Comparison of ENCODE assay signal across 1 cellular context in the genomic region with DNA sequence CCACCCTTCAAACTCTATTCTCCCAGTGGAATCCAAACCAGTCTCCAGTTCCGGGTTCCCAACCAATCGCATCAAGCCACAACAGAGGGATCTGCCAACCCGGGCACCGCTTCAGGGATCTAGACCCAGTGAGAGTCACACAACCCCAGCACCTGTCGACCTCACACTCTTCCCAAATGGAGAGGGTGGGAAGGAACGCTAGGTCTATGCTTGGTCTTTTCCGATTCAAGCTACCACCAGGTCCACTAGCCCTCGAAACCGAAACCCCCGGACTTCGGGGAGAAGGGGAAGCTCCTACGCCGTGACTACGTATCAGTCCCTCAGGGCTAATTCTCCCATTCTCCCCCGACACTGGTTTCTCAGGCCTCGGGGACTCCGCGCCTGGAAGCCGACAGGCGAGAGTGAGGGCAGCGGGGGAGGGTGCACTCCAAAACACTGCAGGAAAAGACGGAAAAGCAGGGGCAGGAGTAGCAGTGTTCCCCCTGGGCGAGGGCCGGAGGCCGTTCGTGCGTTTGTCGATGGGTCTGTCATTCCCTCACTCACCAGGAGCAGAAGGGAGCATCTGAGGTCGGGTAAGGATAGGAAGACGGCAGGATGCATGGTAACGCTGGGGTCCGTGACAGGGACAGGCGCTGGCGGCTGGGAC.
TF ChIP-seq lines count a peak whose summit lies in the region.

No MANE protein-coding gene starts in this region.

TF ChIP-seq in HepG2, 621 proteins besides CTCF, POLR2A, EP300 and RAD21 (continued from another document and continues in another):
- TF ChIP-seq ZFP62 (CRISPR knock-in tag; IDR thresholded peaks at IDR 0.05) = no peak
- no peak for TF ChIP-seq PHF21A (CRISPR knock-in tag; IDR thresholded peaks at IDR 0.05)
- TF ChIP-seq PPARG (CRISPR knock-in tag; conservative IDR thresholded peaks at IDR 0.05) = no peak
- TF ChIP-seq HMGA1 (CRISPR knock-in tag; conservative IDR thresholded peaks at IDR 0.05) = no peak
- no peak for TF ChIP-seq ZNF562 (CRISPR knock-in tag; IDR thresholded peaks at IDR 0.05; ENCODE audit: borderline replicate concordance)
- no peak for TF ChIP-seq MEF2D (CRISPR knock-in tag; IDR thresholded peaks at IDR 0.05)
- TF ChIP-seq NKX3-1 (CRISPR knock-in tag; IDR thresholded peaks at IDR 0.05) = no peak
- TF ChIP-seq NFKBIZ (CRISPR knock-in tag; IDR thresholded peaks at IDR 0.05) = no peak
- TF ChIP-seq ZNF431 (CRISPR knock-in tag; IDR thresholded peaks at IDR 0.05; ENCODE audit: borderline replicate concordance, low read depth) = no peak
- TF ChIP-seq, protein P1, sequence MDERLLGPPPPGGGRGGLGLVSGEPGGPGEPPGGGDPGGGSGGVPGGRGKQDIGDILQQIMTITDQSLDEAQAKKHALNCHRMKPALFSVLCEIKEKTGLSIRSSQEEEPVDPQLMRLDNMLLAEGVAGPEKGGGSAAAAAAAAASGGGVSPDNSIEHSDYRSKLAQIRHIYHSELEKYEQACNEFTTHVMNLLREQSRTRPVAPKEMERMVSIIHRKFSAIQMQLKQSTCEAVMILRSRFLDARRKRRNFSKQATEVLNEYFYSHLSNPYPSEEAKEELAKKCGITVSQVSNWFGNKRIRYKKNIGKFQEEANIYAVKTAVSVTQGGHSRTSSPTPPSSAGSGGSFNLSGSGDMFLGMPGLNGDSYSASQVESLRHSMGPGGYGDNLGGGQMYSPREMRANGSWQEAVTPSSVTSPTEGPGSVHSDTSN (CRISPR knock-in tag; IDR thresholded peaks at IDR 0.05) = no peak
- TF ChIP-seq TBP (CRISPR knock-in tag; IDR thresholded peaks at IDR 0.05) = no peak
- TF ChIP-seq RFX5 (IDR thresholded peaks at IDR 0.05; ENCODE audit: low read depth, low read length) = no peak
- TF ChIP-seq SAP130 (CRISPR knock-in tag; IDR thresholded peaks at IDR 0.05; ENCODE audit: low read depth) = peak; percentile 75
- no peak for TF ChIP-seq SRSF9 (IDR thresholded peaks at IDR 0.05; ENCODE audit: borderline replicate concordance, insufficient read depth, low read depth, low read length, poor library complexity, severe bottlenecking)
- TF ChIP-seq YEATS2 (CRISPR knock-in tag; IDR thresholded peaks at IDR 0.05; ENCODE audit: borderline replicate concordance) = no peak
- no peak for TF ChIP-seq NFE2L1 (CRISPR knock-in tag; IDR thresholded peaks at IDR 0.05; ENCODE audit: borderline replicate concordance)
- TF ChIP-seq, protein P2, sequence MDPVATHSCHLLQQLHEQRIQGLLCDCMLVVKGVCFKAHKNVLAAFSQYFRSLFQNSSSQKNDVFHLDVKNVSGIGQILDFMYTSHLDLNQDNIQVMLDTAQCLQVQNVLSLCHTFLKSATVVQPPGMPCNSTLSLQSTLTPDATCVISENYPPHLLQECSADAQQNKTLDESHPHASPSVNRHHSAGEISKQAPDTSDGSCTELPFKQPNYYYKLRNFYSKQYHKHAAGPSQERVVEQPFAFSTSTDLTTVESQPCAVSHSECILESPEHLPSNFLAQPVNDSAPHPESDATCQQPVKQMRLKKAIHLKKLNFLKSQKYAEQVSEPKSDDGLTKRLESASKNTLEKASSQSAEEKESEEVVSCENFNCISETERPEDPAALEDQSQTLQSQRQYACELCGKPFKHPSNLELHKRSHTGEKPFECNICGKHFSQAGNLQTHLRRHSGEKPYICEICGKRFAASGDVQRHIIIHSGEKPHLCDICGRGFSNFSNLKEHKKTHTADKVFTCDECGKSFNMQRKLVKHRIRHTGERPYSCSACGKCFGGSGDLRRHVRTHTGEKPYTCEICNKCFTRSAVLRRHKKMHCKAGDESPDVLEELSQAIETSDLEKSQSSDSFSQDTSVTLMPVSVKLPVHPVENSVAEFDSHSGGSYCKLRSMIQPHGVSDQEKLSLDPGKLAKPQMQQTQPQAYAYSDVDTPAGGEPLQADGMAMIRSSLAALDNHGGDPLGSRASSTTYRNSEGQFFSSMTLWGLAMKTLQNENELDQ (CRISPR knock-in tag; IDR thresholded peaks at IDR 0.05; ENCODE audit: borderline replicate concordance) = no peak
- no peak for TF ChIP-seq CEBPG (CRISPR knock-in tag; IDR thresholded peaks at IDR 0.05)
- TF ChIP-seq ETV5 (CRISPR knock-in tag; IDR thresholded peaks at IDR 0.05; ENCODE audit: borderline replicate concordance) = no peak
- TF ChIP-seq MZF1 (CRISPR knock-in tag; IDR thresholded peaks at IDR 0.05; ENCODE audit: borderline replicate concordance) = no peak
- 0 out of 2 replicates have a peak, but pooled peaks have one; percentile 34 for TF ChIP-seq MAF1 (CRISPR knock-in tag; IDR thresholded peaks at IDR 0.05; ENCODE audit: borderline replicate concordance)
- TF ChIP-seq TSC22D2 (CRISPR knock-in tag; IDR thresholded peaks at IDR 0.05; ENCODE audit: borderline replicate concordance) = no peak
- no peak for TF ChIP-seq ZNF446 (CRISPR knock-in tag; IDR thresholded peaks at IDR 0.05)
- TF ChIP-seq ZNF326 (CRISPR knock-in tag; IDR thresholded peaks at IDR 0.05; ENCODE audit: borderline replicate concordance) = no peak
- no peak; the same call in 1 of the 2 replicates for TF ChIP-seq ZNF598 (CRISPR knock-in tag; IDR thresholded peaks at IDR 0.05; ENCODE audit: borderline replicate concordance)
- TF ChIP-seq ZBTB8A (CRISPR knock-in tag; IDR thresholded peaks at IDR 0.05; ENCODE audit: borderline replicate concordance, low read depth) = no peak
- TF ChIP-seq, protein P3, sequence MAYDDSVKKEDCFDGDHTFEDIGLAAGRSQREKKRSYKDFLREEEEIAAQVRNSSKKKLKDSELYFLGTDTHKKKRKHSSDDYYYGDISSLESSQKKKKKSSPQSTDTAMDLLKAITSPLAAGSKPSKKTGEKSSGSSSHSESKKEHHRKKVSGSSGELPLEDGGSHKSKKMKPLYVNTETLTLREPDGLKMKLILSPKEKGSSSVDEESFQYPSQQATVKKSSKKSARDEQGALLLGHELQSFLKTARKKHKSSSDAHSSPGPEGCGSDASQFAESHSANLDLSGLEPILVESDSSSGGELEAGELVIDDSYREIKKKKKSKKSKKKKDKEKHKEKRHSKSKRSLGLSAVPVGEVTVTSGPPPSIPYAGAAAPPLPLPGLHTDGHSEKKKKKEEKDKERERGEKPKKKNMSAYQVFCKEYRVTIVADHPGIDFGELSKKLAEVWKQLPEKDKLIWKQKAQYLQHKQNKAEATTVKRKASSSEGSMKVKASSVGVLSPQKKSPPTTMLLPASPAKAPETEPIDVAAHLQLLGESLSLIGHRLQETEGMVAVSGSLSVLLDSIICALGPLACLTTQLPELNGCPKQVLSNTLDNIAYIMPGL (CRISPR knock-in tag; IDR thresholded peaks at IDR 0.05; ENCODE audit: borderline replicate concordance in 1 of 2, low read depth in 1 of 2) = no peak
- no peak for TF ChIP-seq ZBTB21 (CRISPR knock-in tag; IDR thresholded peaks at IDR 0.05)
- no peak for TF ChIP-seq ZNF737 (CRISPR knock-in tag; IDR thresholded peaks at IDR 0.05; ENCODE audit: borderline replicate concordance)
- no peak for TF ChIP-seq MYC (CRISPR knock-in tag; IDR thresholded peaks at IDR 0.05; ENCODE audit: borderline replicate concordance)
- TF ChIP-seq ZNF646 (CRISPR knock-in tag; IDR thresholded peaks at IDR 0.05) = no peak
- TF ChIP-seq ZNF558 (CRISPR knock-in tag; IDR thresholded peaks at IDR 0.05; ENCODE audit: borderline replicate concordance) = no peak
- 0 out of 2 replicates have a peak, but pooled peaks have one; percentile 56 for TF ChIP-seq ZNF607 (CRISPR knock-in tag; IDR thresholded peaks at IDR 0.05; ENCODE audit: borderline replicate concordance)
- TF ChIP-seq HOXA3 (CRISPR knock-in tag; IDR thresholded peaks at IDR 0.05) = no peak
- TF ChIP-seq, protein P4, sequence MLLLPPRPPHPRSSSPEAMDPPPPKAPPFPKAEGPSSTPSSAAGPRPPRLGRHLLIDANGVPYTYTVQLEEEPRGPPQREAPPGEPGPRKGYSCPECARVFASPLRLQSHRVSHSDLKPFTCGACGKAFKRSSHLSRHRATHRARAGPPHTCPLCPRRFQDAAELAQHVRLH (CRISPR knock-in tag; IDR thresholded peaks at IDR 0.05; ENCODE audit: borderline replicate concordance, low read depth) = 0 out of 2 replicates have a peak, but pooled peaks have one; percentile 12
- no peak for TF ChIP-seq ZSCAN22 (CRISPR knock-in tag; IDR thresholded peaks at IDR 0.05)
- TF ChIP-seq HBP1 (CRISPR knock-in tag; IDR thresholded peaks at IDR 0.05; ENCODE audit: low read depth) = 0 out of 2 replicates have a peak, but pooled peaks have one; percentile 5
- TF ChIP-seq ZNF460 (CRISPR knock-in tag; IDR thresholded peaks at IDR 0.05; ENCODE audit: borderline replicate concordance) = no peak
- TF ChIP-seq ZNF674 (CRISPR knock-in tag; IDR thresholded peaks at IDR 0.05; ENCODE audit: low read depth) = peak; percentile 73; the same call in 1 of the 2 replicates
- no peak for TF ChIP-seq RBFOX2 (IDR thresholded peaks at IDR 0.05; ENCODE audit: low read depth, low read length)
- TF ChIP-seq, protein P5, sequence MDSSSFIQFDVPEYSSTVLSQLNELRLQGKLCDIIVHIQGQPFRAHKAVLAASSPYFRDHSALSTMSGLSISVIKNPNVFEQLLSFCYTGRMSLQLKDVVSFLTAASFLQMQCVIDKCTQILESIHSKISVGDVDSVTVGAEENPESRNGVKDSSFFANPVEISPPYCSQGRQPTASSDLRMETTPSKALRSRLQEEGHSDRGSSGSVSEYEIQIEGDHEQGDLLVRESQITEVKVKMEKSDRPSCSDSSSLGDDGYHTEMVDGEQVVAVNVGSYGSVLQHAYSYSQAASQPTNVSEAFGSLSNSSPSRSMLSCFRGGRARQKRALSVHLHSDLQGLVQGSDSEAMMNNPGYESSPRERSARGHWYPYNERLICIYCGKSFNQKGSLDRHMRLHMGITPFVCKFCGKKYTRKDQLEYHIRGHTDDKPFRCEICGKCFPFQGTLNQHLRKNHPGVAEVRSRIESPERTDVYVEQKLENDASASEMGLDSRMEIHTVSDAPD (CRISPR knock-in tag; IDR thresholded peaks at IDR 0.05) = no peak
- TF ChIP-seq, protein P6, sequence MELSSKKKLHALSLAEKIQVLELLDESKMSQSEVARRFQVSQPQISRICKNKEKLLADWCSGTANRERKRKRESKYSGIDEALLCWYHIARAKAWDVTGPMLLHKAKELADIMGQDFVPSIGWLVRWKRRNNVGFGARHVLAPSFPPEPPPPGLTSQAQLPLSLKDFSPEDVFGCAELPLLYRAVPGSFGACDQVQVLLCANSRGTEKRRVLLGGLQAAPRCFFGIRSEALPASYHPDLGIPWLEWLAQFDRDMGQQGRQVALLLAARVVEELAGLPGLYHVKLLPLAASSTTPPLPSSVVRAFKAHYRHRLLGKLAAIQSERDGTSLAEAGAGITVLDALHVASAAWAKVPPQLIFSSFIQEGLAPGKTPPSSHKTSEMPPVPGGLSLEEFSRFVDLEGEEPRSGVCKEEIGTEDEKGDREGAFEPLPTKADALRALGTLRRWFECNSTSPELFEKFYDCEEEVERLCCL (CRISPR knock-in tag; IDR thresholded peaks at IDR 0.05; ENCODE audit: borderline replicate concordance) = 0 out of 2 replicates have a peak, but pooled peaks have one; percentile 62
- no peak for TF ChIP-seq KMT2A (CRISPR knock-in tag; IDR thresholded peaks at IDR 0.05)
- no peak for TF ChIP-seq CBX2 (IDR thresholded peaks at IDR 0.05; ENCODE audit: low read depth, low read length)
- TF ChIP-seq CBX2 (CRISPR knock-in tag; IDR thresholded peaks at IDR 0.05; ENCODE audit: low read depth) = no peak
- peak in 1 of 2 experiments; percentile 62; a peak in 1 of 4 replicates for TF ChIP-seq KLF16 (CRISPR knock-in tag; IDR thresholded peaks at IDR 0.05)
- TF ChIP-seq FOXK1 (CRISPR knock-in tag; IDR thresholded peaks at IDR 0.05; ENCODE audit: borderline replicate concordance, low read depth) = peak; percentile 23; the same call in 1 of the 2 replicates
- TF ChIP-seq AGO2 (optimal IDR thresholded peaks at IDR 0.05; ENCODE audit: low read depth, low read length) = no peak
